Comparison of ENCODE assay signal across 11 cellular contexts in genomic region chr1:247639381-247639981, GRCh38. TPM values are rescaled to one million over a fixed set of nuclear protein-coding genes. Genes with fewer than 3 reads are reported as not detected.
A peak's percentile ranks its signal among the peaks of the same experiment; 100 is the strongest.
DNase-seq lines count a peak whose midpoint lies in the region; ATAC-seq and TF ChIP-seq lines count a peak whose summit lies in the region.
"Had no signal": no experiment of that assay in that cellular context is flagged by ENCODE, and none has a peak within 500 bp of the region (broad histone marks: within the 10 kb centered on the region; RNA-seq: fewer than 3 reads in every experiment).

No MANE protein-coding gene starts in this region.

- H3K36me3 Mint-ChIP-seq in stimulated activated memory B cell treated with anti-CD40 and anti-IgM and Interleukin-4, amounts not matched to agents 10 μg/mL and 1 μg/mL and 100 μg/mL, for 72 hours: no peaks in the 10 kb centered on the region

- no peak for TF ChIP-seq CTCF in choroid plexus epithelial cell (conservative IDR thresholded peaks at IDR 0.05; ENCODE audit: low read depth, low read length)

- H3K27me3 Mint-ChIP-seq in stimulated activated memory B cell treated with anti-CD40 and anti-IgM and Interleukin-4, amounts not matched to agents 10 μg/mL and 1 μg/mL and 100 μg/mL, for 72 hours: peaks cover 52% of the 10 kb centered on the region

- no peak overlapping the region for H3K27ac Mint-ChIP-seq in stimulated activated memory B cell treated with anti-CD40 and anti-IgM and Interleukin-4, amounts not matched to agents 10 μg/mL and 1 μg/mL and 100 μg/mL, for 72 hours

- peak; percentile 34 for ATAC-seq in stimulated activated memory B cell treated with anti-CD40 and anti-IgM and Interleukin-4, amounts not matched to agents 10 μg/mL and 1 μg/mL and 100 μg/mL, for 72 hours

- peaks cover 9% of the 10 kb centered on the region for H3K9me3 Mint-ChIP-seq in stimulated activated memory B cell treated with anti-CD40 and anti-IgM and Interleukin-4, amounts not matched to agents 10 μg/mL and 1 μg/mL and 100 μg/mL, for 72 hours

- no peak overlapping the region for H3K4me3 ChIP-seq in choroid plexus epithelial cell (ENCODE audit: low read depth, low read length)
- H3K4me3 ChIP-seq: BLaER1 treated with 17β-estradiol and CSF1 and Interleukin-3, amounts not matched to agents 10 nM and 100 nM had no signal

- no peak overlapping the region for H3K4me3 Mint-ChIP-seq in stimulated activated memory B cell treated with anti-CD40 and anti-IgM and Interleukin-4, amounts not matched to agents 10 μg/mL and 1 μg/mL and 100 μg/mL, for 72 hours

- no peaks in the 10 kb centered on the region for H3K4me1 Mint-ChIP-seq in stimulated activated memory B cell treated with anti-CD40 and anti-IgM and Interleukin-4, amounts not matched to agents 10 μg/mL and 1 μg/mL and 100 μg/mL, for 72 hours

- in situ Hi-C loops in KBM-7 (cut with MboI; ENCODE audit: low pct_unique_long_range_greater_than_20kb, low sequenced_read_pairs): no loop called here

- peak; percentile 24 for DNase-seq in activated gamma-delta T cell treated with Interleukin-2 at 50 U/mL for 16 hours
- no peak for DNase-seq in activated gamma-delta T cell (lab: John Stamatoyannopoulos, UW)
- peak; percentile 2 for DNase-seq in choroid plexus epithelial cell (ENCODE audit: low read depth)
- DNase-seq in mesenteric fat pad (ENCODE audit: low spot score): peak; percentile 93
- DNase-seq in NCI-H524 treated with DMSO at 0.1 percent for 48 hours (lab: John Stamatoyannopoulos, UW): no peak
- no peak for DNase-seq in DMS 273 treated with DMSO at 0.1 percent for 48 hours (lab: John Stamatoyannopoulos, UW)
- no peak for DNase-seq in KBM-7

RNA-seq across cellular contexts. Expression of gene OR2G3, which starts 34.1 kb away (rescaled TPM):
- not detected for total RNA-seq in mesenteric fat pad
- total RNA-seq: glomerular endothelial cell, NCI-H460 had no signal

RNA-seq across cellular contexts. Expression of gene OR13G1, which starts 40.1 kb away (rescaled TPM):
- total RNA-seq in mesenteric fat pad: not detected
- total RNA-seq: glomerular endothelial cell, NCI-H460 had no signal

RNA-seq across cellular contexts. Expression of gene OR2G2, which starts 51.3 kb away (rescaled TPM):
- total RNA-seq in mesenteric fat pad: not detected
- total RNA-seq: glomerular endothelial cell, NCI-H460 had no signal

Comparison
In these comparisons a context has a peak if more than half of its experiments do, and no peak if none do; other contexts are left out.
1. DNase-seq: peak in activated gamma-delta T cell treated with Interleukin-2 at 50 U/mL for 16 hours (single experiment), choroid plexus epithelial cell (single experiment) and mesenteric fat pad (single experiment); none in activated gamma-delta T cell (single experiment), NCI-H524 treated with DMSO at 0.1 percent for 48 hours (single experiment), DMS 273 treated with DMSO at 0.1 percent for 48 hours (single experiment) and KBM-7 (single experiment).